In the genomic region with DNA sequence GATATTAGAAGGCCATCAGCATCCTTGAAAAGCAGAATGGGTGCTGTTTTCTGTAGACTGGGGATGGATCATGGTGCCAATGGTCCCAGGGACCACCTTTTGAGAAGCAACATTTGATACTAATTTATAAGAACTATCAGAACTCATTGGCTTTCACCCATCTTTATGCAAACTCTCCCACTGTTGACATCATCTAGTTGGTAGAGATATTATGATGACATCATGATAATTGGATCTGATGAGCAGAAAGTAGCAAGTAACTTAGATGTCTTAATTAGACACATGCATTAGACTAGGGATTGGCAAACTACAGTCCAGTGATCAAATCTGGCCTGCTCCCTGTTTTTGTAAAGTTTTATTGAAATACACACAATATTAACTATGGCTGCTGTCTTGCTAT, we compare ENCODE assay signal across 11 cellular contexts.
"Had no signal": no experiment of that assay in that cellular context is flagged by ENCODE, and none has a peak within 500 bp of the region (broad histone marks: within the 10 kb centered on the region; RNA-seq: fewer than 3 reads in every experiment).

No MANE protein-coding gene starts in this region.

- ATAC-seq: GM23338, HCT116 had no signal

- H3K4me1 ChIP-seq: HAP-1 had no signal

- H3K9me3 ChIP-seq: HAP-1 had no signal

- DNase-seq: GM23248, GOT3, H7, H9, HCEC 1CT, HFFc6 had no signal

- H3K36me3 ChIP-seq: HAP-1 had no signal

- H3K4me3 ChIP-seq: GM23248, GM23338, HAP-1 had no signal

- H3K27ac ChIP-seq: GM23248 had no signal

- H3K9ac ChIP-seq: GM23248 had no signal

- H3K4me2 ChIP-seq: GM23338 had no signal

- H2AFZ ChIP-seq: GM23248, GM23338 had no signal

- FAIRE-seq: H1, H54 had no signal
